ENCODE assay signal across 13 cellular contexts in genomic region chr21:32844653-32845443, GRCh38.
DNase-seq lines count a peak whose midpoint lies in the region; ATAC-seq, FAIRE-seq and TF ChIP-seq lines count a peak whose summit lies in the region.
"Had no signal": no experiment of that assay in that cellular context is flagged by ENCODE, and none has a peak within 500 bp of the region (broad histone marks: within the 10 kb centered on the region; RNA-seq: fewer than 3 reads in every experiment).

No MANE protein-coding gene starts in this region.

- POLR2A ChIA-PET in A549 (lab: Yijun Ruan, JAX): no interaction called here

- H3K4me2 ChIP-seq in A549: no peak overlapping the region
- peak overlapping the region; percentile 44 for H3K4me2 ChIP-seq in GM23248 (ENCODE audit: unreplicated experiment)

- no peaks in the 10 kb centered on the region for H3K9me2 ChIP-seq in GM23248 (ENCODE audit: insufficient read depth)

- no peaks in the 10 kb centered on the region for H3K79me2 ChIP-seq in GM23248 (ENCODE audit: insufficient read depth)

- H3K27me3 ChIP-seq in GM23248 (replicated peaks; ENCODE audit: insufficient read depth): peaks cover 18% of the 10 kb centered on the region
- H3K27me3 ChIP-seq: ascending aorta, pancreas had no signal

- H3K4me1 ChIP-seq in A549 (peaks cover 3% of the 10 kb centered on the region; the same call in 1 of the 3 replicates), GM23248 (ENCODE audit: insufficient read depth) (peaks cover 14% of the 10 kb centered on the region)
- H3K4me1 ChIP-seq: ascending aorta, pancreas had no signal

- H3K9me3 ChIP-seq in A549 (no peaks in the 10 kb centered on the region), GM23248 (ENCODE audit: low read depth) (no peaks in the 10 kb centered on the region)
- H3K9me3 ChIP-seq: ascending aorta, pancreas had no signal

- H3K36me3 ChIP-seq in GM23248 (ENCODE audit: low read depth): no peaks in the 10 kb centered on the region
- H3K36me3 ChIP-seq: ascending aorta, pancreas had no signal

- H3K4me3 ChIP-seq in A549 (no peak overlapping the region), GM23248 (no peak overlapping the region), fibroblast of mammary gland (ENCODE audit: control insufficient read depth, low read depth, low read length) (no peak overlapping the region)
- H3K4me3 ChIP-seq: ascending aorta, pancreas had no signal

- FAIRE-seq in A549 (lab: Jason Lieb, UNC): no peak
- FAIRE-seq: pancreas had no signal

- no peaks in the 10 kb centered on the region for H3K36me3 Mint-ChIP-seq in stimulated activated naive B cell treated with anti-CD40 and anti-IgM and Interleukin-4, amounts not matched to agents 10 μg/mL and 1 μg/mL and 100 μg/mL, for 72 hours
- H3K36me3 Mint-ChIP-seq: CD4-positive, alpha-beta memory T cell had no signal

- H3K9me3 Mint-ChIP-seq in stimulated activated naive B cell treated with anti-CD40 and anti-IgM and Interleukin-4, amounts not matched to agents 10 μg/mL and 1 μg/mL and 100 μg/mL, for 72 hours: no peaks in the 10 kb centered on the region
- H3K9me3 Mint-ChIP-seq: CD4-positive, alpha-beta memory T cell had no signal

- H3K4me3 Mint-ChIP-seq in stimulated activated naive B cell treated with anti-CD40 and anti-IgM and Interleukin-4, amounts not matched to agents 10 μg/mL and 1 μg/mL and 100 μg/mL, for 72 hours: no peak overlapping the region
- H3K4me3 Mint-ChIP-seq: activated CD4-positive, alpha-beta T cell treated with anti-CD3 and anti-CD28 coated beads for 36 hours; CD4-positive, alpha-beta memory T cell had no signal

- no peak for TF ChIP-seq CTCF in A549 (IDR thresholded peaks at IDR 0.05)
- peak; percentile 37 for TF ChIP-seq CTCF in fibroblast of mammary gland (conservative IDR thresholded peaks at IDR 0.05; ENCODE audit: control insufficient read depth, insufficient read depth, low read depth, low read length)

- peaks cover 20 to 33% of the 10 kb centered on the region in 2 donors for H3K27me3 Mint-ChIP-seq in stimulated activated naive B cell treated with anti-CD40 and anti-IgM and Interleukin-4, amounts not matched to agents 10 μg/mL and 1 μg/mL and 100 μg/mL, for 72 hours

- H3K9ac ChIP-seq in GM23248: no peak overlapping the region

- ATAC-seq in A549 (peak; percentile 66; a peak in 3 of 6 replicates), GM19397 (IDR thresholded peaks at IDR 0.05; ENCODE audit: unreplicated experiment) (no peak)
- no peak for ATAC-seq in stimulated activated naive B cell treated with anti-CD40 and anti-IgM and Interleukin-4, amounts not matched to agents 10 μg/mL and 1 μg/mL and 100 μg/mL, for 72 hours (replicated peaks)
- ATAC-seq: activated CD4-positive, alpha-beta T cell treated with anti-CD3 and anti-CD28 coated beads for 36 hours had no signal

- no peaks in the 10 kb centered on the region for H3K4me1 Mint-ChIP-seq in stimulated activated naive B cell treated with anti-CD40 and anti-IgM and Interleukin-4, amounts not matched to agents 10 μg/mL and 1 μg/mL and 100 μg/mL, for 72 hours
- H3K4me1 Mint-ChIP-seq: activated CD4-positive, alpha-beta T cell treated with anti-CD3 and anti-CD28 coated beads for 36 hours; CD4-positive, alpha-beta memory T cell had no signal

- H3K27ac Mint-ChIP-seq in stimulated activated naive B cell treated with anti-CD40 and anti-IgM and Interleukin-4, amounts not matched to agents 10 μg/mL and 1 μg/mL and 100 μg/mL, for 72 hours: no peak overlapping the region
- H3K27ac Mint-ChIP-seq: activated CD4-positive, alpha-beta T cell treated with anti-CD3 and anti-CD28 coated beads for 36 hours had no signal

- no peak for TF ChIP-seq POLR2A in A549 (IDR thresholded peaks at IDR 0.05; ENCODE audit: low read length)

- H3K27ac ChIP-seq in A549 (no peak overlapping the region), GM23248 (peak overlapping the region; percentile 37)
- H3K27ac ChIP-seq: ascending aorta, pancreas had no signal

- no peaks in the 10 kb centered on the region for H4K20me1 ChIP-seq in GM23248 (ENCODE audit: insufficient read depth)

- peaks cover 17% of the 10 kb centered on the region for H3F3A ChIP-seq in GM23248 (ENCODE audit: insufficient read depth)

- DNase-seq in A549 (ENCODE audit: low read depth in 1 of 2, low spot score in 1 of 2) (peak; percentile 11 to 40), GM23248 (peak; percentile 95), NOMO-1 treated with DMSO at 0.1 percent for 48 hours (lab: John Stamatoyannopoulos, UW; ENCODE audit: unreplicated experiment) (peak; percentile 94), fibroblast of mammary gland (ENCODE audit: low read depth) (peak; percentile 98), OCI-M2 (lab: John Stamatoyannopoulos, UW; ENCODE audit: unreplicated experiment) (no peak)
- no peak for DNase-seq in stimulated activated naive B cell treated with anti-CD40 and anti-IgM and Interleukin-4, amounts not matched to agents 10 μg/mL and 1 μg/mL and 100 μg/mL, for 72 hours
- no peak for DNase-seq in effector CD4-positive, alpha-beta T cell
- DNase-seq: activated CD4-positive, alpha-beta T cell treated with anti-CD3 and anti-CD28 coated beads for 36 hours; CD4-positive, alpha-beta memory T cell; NCI-H526; pancreas had no signal

- no peak for TF ChIP-seq EP300 in A549 (IDR thresholded peaks at IDR 0.05)

- no peak for TF ChIP-seq RAD21 in A549 (conservative IDR thresholded peaks at IDR 0.05 in 1 of 2, IDR thresholded peaks at IDR 0.05 in 1 of 2)

- WGBS in A549 (ENCODE audit: missing lambda C conversion rate): 56% methylated on average over 13 of the region's 14 CpGs
- 21 to 22% methylated on average over 14 of the region's 14 CpGs for WGBS in GM23248 (ENCODE audit: low coverage in 1 of 2, low lambda C conversion rate in 2 of 2, missing lambda C conversion rate in 2 of 2), 2 experiments

- CTCF ChIA-PET in A549 (lab: Yijun Ruan, JAX): interaction anchor here (1.3 to 1.6 kb wide), 2 partner anchors 19 to 96 kb away, joined by 3 read pairs; no protein-coding TSS in a partner anchor

- no peak overlapping the region for H2AFZ ChIP-seq in GM23248

- in situ Hi-C loops in GM23248 (cut with MboI): no loop called here

TF ChIP-seq in A549, 52 proteins besides CTCF, POLR2A, EP300 and RAD21:
- TF ChIP-seq E2F6 (IDR thresholded peaks at IDR 0.05; ENCODE audit: borderline replicate concordance, low read depth) (no peak), MAFK (IDR thresholded peaks at IDR 0.05; ENCODE audit: partially characterized antibody) (peak; percentile 30)
TF ChIP-seq in A549: peak in this region for 1.

Comparison
In these comparisons a context has a peak if more than half of its experiments do, and no peak if none do; other contexts are left out.
1. ATAC-seq: peak in A549 (2 of 2); none in stimulated activated naive B cell treated with anti-CD40 and anti-IgM and Interleukin-4, amounts not matched to agents 10 μg/mL and 1 μg/mL and 100 μg/mL, for 72 hours (0 of 2) and GM19397 (single experiment).
2. DNase-seq: peak in A549 (2 of 2), GM23248 (single experiment), NOMO-1 treated with DMSO at 0.1 percent for 48 hours (single experiment) and fibroblast of mammary gland (single experiment); none in stimulated activated naive B cell treated with anti-CD40 and anti-IgM and Interleukin-4, amounts not matched to agents 10 μg/mL and 1 μg/mL and 100 μg/mL, for 72 hours (single experiment), effector CD4-positive, alpha-beta T cell (single experiment) and OCI-M2 (single experiment).